ENCODE assay signal across 8 cellular contexts in the genomic region with DNA sequence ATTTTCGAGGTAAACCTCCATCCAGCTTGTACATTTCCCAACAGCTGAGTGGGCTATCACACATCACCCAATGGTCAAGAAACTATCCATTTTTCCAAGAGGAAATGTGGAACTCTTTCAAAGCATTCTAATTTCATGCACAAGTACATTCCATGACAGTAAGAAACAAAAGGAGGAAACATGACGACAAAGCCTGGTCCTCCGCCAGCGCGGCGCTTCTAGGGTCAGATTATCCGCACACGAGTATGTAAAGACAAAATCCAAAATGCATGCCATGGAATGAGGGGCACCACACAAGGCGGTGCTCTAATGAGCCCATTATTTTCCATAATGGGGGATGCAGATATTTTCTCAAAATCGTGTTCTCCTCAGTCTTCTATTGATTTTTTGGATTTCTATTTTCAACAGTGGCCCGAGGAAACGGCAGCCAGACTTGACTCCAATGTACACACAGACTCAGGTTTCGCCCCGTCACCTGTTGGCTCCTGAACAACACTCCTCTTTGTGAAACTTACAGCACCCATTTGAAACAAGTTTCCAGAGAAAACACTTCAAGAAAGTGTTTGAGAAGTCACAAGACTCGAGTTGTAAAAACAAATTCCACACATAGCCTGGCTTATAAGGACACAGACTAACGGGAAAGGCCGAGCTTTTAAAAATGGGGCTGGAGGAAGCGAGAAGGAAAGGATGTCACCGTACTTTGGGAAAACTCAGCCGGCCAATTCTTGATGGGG.
DNase-seq lines count a peak whose midpoint lies in the region; ATAC-seq and FAIRE-seq lines count a peak whose summit lies in the region.

No MANE protein-coding gene starts in this region.

- no peaks in the 10 kb centered on the region for H3K9me3 ChIP-seq in iPS DF 6.9 (ENCODE audit: control insufficient read depth, insufficient read depth, low read length)

- ATAC-seq in activated CD8-positive, alpha-beta memory T cell treated with anti-CD3 and anti-CD28 coated beads, Interleukin-2, amount 10 ng/mL, durations not matched to agents 7 days and 5 days: no peak
- no peak for ATAC-seq in HG02610 (IDR thresholded peaks at IDR 0.05; ENCODE audit: unreplicated experiment)

- WGBS in iPS DF 6.9 (ENCODE audit: insufficient coverage, insufficient read length): no CpG with 5 or more reads among the region's 20 CpGs

- H3K4me3 Mint-ChIP-seq in activated CD8-positive, alpha-beta memory T cell treated with anti-CD3 and anti-CD28 coated beads, Interleukin-2, amount 10 ng/mL, durations not matched to agents 7 days and 5 days: peak overlapping the region; percentile 12
- H3K4me3 Mint-ChIP-seq in activated T-helper 1 cell treated with anti-CD3 and anti-CD28 coated beads, Interleukin-12 subunit alpha, Interleukin-12 subunit beta, Interleukin-2, Interleukin-4 antibody, amounts not matched to agents 30 ng/mL and 10 ng/mL and 1 ng/mL, durations not matched to agents 14 hours and 24 hours and 36 hours: peak overlapping the region; percentile 70

- no peak for DNase-seq in activated CD8-positive, alpha-beta memory T cell treated with anti-CD3 and anti-CD28 coated beads, Interleukin-2, amount 10 ng/mL, durations not matched to agents 7 days and 5 days
- no peak for DNase-seq in activated CD8-positive, alpha-beta memory T cell treated with anti-CD3 and anti-CD28 coated beads, Interleukin-2, amount 50 U/mL, for 48 hours
- DNase-seq in activated T-helper 1 cell treated with anti-CD3 and anti-CD28 coated beads, Interleukin-12 subunit alpha, Interleukin-12 subunit beta, Interleukin-2, Interleukin-4 antibody, amounts not matched to agents 30 ng/mL and 10 ng/mL and 1 ng/mL, durations not matched to agents 14 hours and 24 hours and 36 hours (ENCODE audit: low spot score): no peak
- no peak for DNase-seq in iPS DF 6.9 (ENCODE audit: low read depth, low spot score)
- DNase-seq in SHP77 treated with DMSO at 0.1 percent for 48 hours (lab: John Stamatoyannopoulos, UW): no peak
- DNase-seq in GM19239 (ENCODE audit: insufficient read length, low spot score): no peak

- H3K36me3 Mint-ChIP-seq in activated CD8-positive, alpha-beta memory T cell treated with anti-CD3 and anti-CD28 coated beads, Interleukin-2, amount 10 ng/mL, durations not matched to agents 7 days and 5 days: no peaks in the 10 kb centered on the region
- peaks cover 2% of the 10 kb centered on the region for H3K36me3 Mint-ChIP-seq in activated T-helper 1 cell treated with anti-CD3 and anti-CD28 coated beads, Interleukin-12 subunit alpha, Interleukin-12 subunit beta, Interleukin-2, Interleukin-4 antibody, amounts not matched to agents 30 ng/mL and 10 ng/mL and 1 ng/mL, durations not matched to agents 14 hours and 24 hours and 36 hours (ENCODE audit: low read depth)

- H3K36me3 ChIP-seq in iPS DF 6.9 (ENCODE audit: control insufficient read depth, insufficient read depth, low read length): no peaks in the 10 kb centered on the region; the same call in none of the 2 replicates

- H3K27ac ChIP-seq in iPS DF 6.9 (ENCODE audit: low read length): no peak overlapping the region
- peak overlapping the region in 19 of 21 experiments; percentile 5 to 87 (median 70) for H3K27ac ChIP-seq in skin epidermis

- H3K27me3 Mint-ChIP-seq in activated CD8-positive, alpha-beta memory T cell treated with anti-CD3 and anti-CD28 coated beads, Interleukin-2, amount 10 ng/mL, durations not matched to agents 7 days and 5 days: peaks cover 82% of the 10 kb centered on the region
- H3K27me3 Mint-ChIP-seq in activated T-helper 1 cell treated with anti-CD3 and anti-CD28 coated beads, Interleukin-12 subunit alpha, Interleukin-12 subunit beta, Interleukin-2, Interleukin-4 antibody, amounts not matched to agents 30 ng/mL and 10 ng/mL and 1 ng/mL, durations not matched to agents 14 hours and 24 hours and 36 hours (ENCODE audit: insufficient read depth): peaks cover 71% of the 10 kb centered on the region

- H3K4me3 ChIP-seq in iPS DF 6.9 (ENCODE audit: low read length): peak overlapping the region; percentile 98; the same call in 1 of the 2 replicates
- peak overlapping the region; percentile 46 to 68 (median 58) for H3K4me3 ChIP-seq in skin epidermis

- CTCF ChIA-PET in activated CD8-positive, alpha-beta memory T cell treated with anti-CD3 and anti-CD28 coated beads, Interleukin-2, amount 10 ng/mL, durations not matched to agents 7 days and 5 days (lab: Charles Lee): interaction anchor here (1.0 to 2.4 kb wide), 7 partner anchors 9 to 86 kb away, joined by 3 to 27 read pairs (median 3); no protein-coding TSS in a partner anchor

- no peak overlapping the region for H3K27ac Mint-ChIP-seq in activated CD8-positive, alpha-beta memory T cell treated with anti-CD3 and anti-CD28 coated beads, Interleukin-2, amount 10 ng/mL, durations not matched to agents 7 days and 5 days
- H3K27ac Mint-ChIP-seq in activated T-helper 1 cell treated with anti-CD3 and anti-CD28 coated beads, Interleukin-12 subunit alpha, Interleukin-12 subunit beta, Interleukin-2, Interleukin-4 antibody, amounts not matched to agents 30 ng/mL and 10 ng/mL and 1 ng/mL, durations not matched to agents 14 hours and 24 hours and 36 hours: no peak overlapping the region

- no peaks in the 10 kb centered on the region; the same call in none of the 2 replicates for H3K27me3 ChIP-seq in iPS DF 6.9 (ENCODE audit: control insufficient read depth, insufficient read depth, low read length)

- H3K4me1 ChIP-seq in iPS DF 6.9 (ENCODE audit: control insufficient read depth, insufficient read depth, low read length): peaks cover 1% of the 10 kb centered on the region; the same call in 1 of the 2 replicates

- H3K9me3 Mint-ChIP-seq in activated CD8-positive, alpha-beta memory T cell treated with anti-CD3 and anti-CD28 coated beads, Interleukin-2, amount 10 ng/mL, durations not matched to agents 7 days and 5 days (ENCODE audit: low read depth): no peaks in the 10 kb centered on the region
- H3K9me3 Mint-ChIP-seq in activated T-helper 1 cell treated with anti-CD3 and anti-CD28 coated beads, Interleukin-12 subunit alpha, Interleukin-12 subunit beta, Interleukin-2, Interleukin-4 antibody, amounts not matched to agents 30 ng/mL and 10 ng/mL and 1 ng/mL, durations not matched to agents 14 hours and 24 hours and 36 hours: no peaks in the 10 kb centered on the region

- peaks cover 14% of the 10 kb centered on the region for H3K4me1 Mint-ChIP-seq in activated CD8-positive, alpha-beta memory T cell treated with anti-CD3 and anti-CD28 coated beads, Interleukin-2, amount 10 ng/mL, durations not matched to agents 7 days and 5 days
- peaks cover 10% of the 10 kb centered on the region for H3K4me1 Mint-ChIP-seq in activated T-helper 1 cell treated with anti-CD3 and anti-CD28 coated beads, Interleukin-12 subunit alpha, Interleukin-12 subunit beta, Interleukin-2, Interleukin-4 antibody, amounts not matched to agents 30 ng/mL and 10 ng/mL and 1 ng/mL, durations not matched to agents 14 hours and 24 hours and 36 hours (ENCODE audit: low read depth)

- intact Hi-C loops in activated T-helper 1 cell treated with anti-CD3 and anti-CD28 coated beads, Interleukin-12 subunit alpha, Interleukin-12 subunit beta, Interleukin-2, Interleukin-4 antibody, amounts not matched to agents 30 ng/mL and 10 ng/mL and 1 ng/mL, durations not matched to agents 14 hours and 24 hours and 36 hours (cut with micrococcal nuclease): loop anchor here (1.0 to 5.0 kb wide), 4 partner anchors 87 to 855 kb away; partner anchors contain the start of gene GXYLT1

- no peak for FAIRE-seq in GM19239 (lab: Jason Lieb, UNC)
